1 cellular context compared by ENCODE assay signal in the genomic region with DNA sequence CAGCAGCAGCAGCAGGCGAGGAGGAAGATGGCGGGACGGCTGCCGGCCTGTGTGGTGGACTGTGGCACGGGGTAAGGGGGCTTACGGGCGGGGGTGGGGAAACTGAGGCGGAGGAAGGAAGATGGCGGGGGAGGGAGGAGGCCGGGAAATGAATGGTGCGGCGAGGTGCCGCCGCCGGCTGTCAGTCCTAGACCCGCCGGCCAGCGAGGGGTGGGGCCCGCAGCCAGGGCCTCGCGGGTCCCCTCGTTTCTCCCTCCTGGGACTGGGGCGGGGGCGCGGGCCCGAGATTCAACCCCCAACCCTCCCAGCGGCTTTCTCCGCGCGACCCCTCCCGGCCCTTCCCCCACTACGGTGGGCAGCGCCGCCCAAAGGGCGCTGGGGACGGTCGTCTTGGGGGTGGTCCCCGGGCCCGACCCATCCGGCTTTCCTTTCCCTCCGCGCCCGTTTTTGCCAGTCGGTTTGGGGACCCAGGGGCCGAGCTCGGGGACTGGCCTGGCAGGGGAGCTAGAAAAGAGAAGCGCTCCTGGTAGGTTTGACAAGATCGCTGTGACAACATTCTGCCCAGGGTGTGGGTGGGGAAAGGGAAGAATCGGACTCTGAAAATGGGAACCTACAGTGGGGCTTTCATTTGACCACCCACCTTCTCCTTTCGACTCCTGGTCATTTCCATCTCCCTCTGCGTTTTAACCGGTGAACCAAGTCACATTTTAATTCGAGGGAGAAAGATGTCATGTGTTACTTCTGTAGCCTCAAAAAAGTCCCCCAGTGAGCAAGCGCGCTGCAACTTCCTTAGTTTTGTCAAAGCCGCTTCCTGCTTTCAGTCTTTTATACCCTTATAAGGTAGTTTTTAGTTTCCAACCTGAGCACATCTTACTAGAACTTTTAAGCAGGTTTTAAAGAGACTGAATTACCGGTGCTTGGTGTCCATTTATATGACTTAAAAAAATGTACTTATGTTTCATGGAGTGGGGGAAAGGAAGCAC.
A peak's percentile ranks its signal among the peaks of the same experiment; 100 is the strongest.
TF ChIP-seq lines count a peak whose summit lies in the region.

No MANE protein-coding gene starts in this region.

TF ChIP-seq in GM12878, 131 proteins besides CTCF, POLR2A, EP300 and RAD21 (continued from another document):
- TF ChIP-seq, protein P1, sequence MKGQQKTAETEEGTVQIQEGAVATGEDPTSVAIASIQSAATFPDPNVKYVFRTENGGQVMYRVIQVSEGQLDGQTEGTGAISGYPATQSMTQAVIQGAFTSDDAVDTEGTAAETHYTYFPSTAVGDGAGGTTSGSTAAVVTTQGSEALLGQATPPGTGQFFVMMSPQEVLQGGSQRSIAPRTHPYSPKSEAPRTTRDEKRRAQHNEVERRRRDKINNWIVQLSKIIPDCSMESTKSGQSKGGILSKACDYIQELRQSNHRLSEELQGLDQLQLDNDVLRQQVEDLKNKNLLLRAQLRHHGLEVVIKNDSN (IDR thresholded peaks at IDR 0.05; ENCODE audit: borderline replicate concordance, extremely low read length, insufficient read depth, low read depth, low read length), result no peak
- no peak for TF ChIP-seq SUPT20H (IDR thresholded peaks at IDR 0.05; ENCODE audit: borderline replicate concordance, control insufficient read depth, low read depth, low read length)
- TF ChIP-seq MYC (IDR thresholded peaks at IDR 0.05; ENCODE audit: insufficient read depth, insufficient read length, insufficient replicate concordance, low read length, severe bottlenecking), result no peak
- TF ChIP-seq NFIC (IDR thresholded peaks at IDR 0.05; ENCODE audit: low read depth, low read length), result no peak
- TF ChIP-seq, protein P2, sequence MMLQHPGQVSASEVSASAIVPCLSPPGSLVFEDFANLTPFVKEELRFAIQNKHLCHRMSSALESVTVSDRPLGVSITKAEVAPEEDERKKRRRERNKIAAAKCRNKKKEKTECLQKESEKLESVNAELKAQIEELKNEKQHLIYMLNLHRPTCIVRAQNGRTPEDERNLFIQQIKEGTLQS (IDR thresholded peaks at IDR 0.05; ENCODE audit: borderline replicate concordance, extremely low read depth, low read depth, low read length), result no peak
- no peak for TF ChIP-seq TBL1XR1 (IDR thresholded peaks at IDR 0.05; ENCODE audit: low read depth, low read length)
- TF ChIP-seq SMC3 (IDR thresholded peaks at IDR 0.05; ENCODE audit: borderline replicate concordance, low read length), result no peak
- no peak; the same call in 1 of the 2 replicates for TF ChIP-seq SMARCA5 (IDR thresholded peaks at IDR 0.05)
- no peak for TF ChIP-seq IRF4 (IDR thresholded peaks at IDR 0.05; ENCODE audit: low read depth, low read length)
- no peak for TF ChIP-seq ZSCAN29 (IDR thresholded peaks at IDR 0.05)
- TF ChIP-seq, protein P3, sequence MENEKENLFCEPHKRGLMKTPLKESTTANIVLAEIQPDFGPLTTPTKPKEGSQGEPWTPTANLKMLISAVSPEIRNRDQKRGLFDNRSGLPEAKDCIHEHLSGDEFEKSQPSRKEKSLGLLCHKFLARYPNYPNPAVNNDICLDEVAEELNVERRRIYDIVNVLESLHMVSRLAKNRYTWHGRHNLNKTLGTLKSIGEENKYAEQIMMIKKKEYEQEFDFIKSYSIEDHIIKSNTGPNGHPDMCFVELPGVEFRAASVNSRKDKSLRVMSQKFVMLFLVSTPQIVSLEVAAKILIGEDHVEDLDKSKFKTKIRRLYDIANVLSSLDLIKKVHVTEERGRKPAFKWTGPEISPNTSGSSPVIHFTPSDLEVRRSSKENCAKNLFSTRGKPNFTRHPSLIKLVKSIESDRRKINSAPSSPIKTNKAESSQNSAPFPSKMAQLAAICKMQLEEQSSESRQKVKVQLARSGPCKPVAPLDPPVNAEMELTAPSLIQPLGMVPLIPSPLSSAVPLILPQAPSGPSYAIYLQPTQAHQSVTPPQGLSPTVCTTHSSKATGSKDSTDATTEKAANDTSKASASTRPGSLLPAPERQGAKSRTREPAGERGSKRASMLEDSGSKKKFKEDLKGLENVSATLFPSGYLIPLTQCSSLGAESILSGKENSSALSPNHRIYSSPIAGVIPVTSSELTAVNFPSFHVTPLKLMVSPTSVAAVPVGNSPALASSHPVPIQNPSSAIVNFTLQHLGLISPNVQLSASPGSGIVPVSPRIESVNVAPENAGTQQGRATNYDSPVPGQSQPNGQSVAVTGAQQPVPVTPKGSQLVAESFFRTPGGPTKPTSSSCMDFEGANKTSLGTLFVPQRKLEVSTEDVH (IDR thresholded peaks at IDR 0.05; ENCODE audit: low read depth, partially characterized antibody), result no peak
- TF ChIP-seq, protein P4, sequence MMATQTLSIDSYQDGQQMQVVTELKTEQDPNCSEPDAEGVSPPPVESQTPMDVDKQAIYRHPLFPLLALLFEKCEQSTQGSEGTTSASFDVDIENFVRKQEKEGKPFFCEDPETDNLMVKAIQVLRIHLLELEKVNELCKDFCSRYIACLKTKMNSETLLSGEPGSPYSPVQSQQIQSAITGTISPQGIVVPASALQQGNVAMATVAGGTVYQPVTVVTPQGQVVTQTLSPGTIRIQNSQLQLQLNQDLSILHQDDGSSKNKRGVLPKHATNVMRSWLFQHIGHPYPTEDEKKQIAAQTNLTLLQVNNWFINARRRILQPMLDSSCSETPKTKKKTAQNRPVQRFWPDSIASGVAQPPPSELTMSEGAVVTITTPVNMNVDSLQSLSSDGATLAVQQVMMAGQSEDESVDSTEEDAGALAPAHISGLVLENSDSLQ (IDR thresholded peaks at IDR 0.05), result peak; percentile 16; the same call in 1 of the 2 replicates
- TF ChIP-seq, protein P5, sequence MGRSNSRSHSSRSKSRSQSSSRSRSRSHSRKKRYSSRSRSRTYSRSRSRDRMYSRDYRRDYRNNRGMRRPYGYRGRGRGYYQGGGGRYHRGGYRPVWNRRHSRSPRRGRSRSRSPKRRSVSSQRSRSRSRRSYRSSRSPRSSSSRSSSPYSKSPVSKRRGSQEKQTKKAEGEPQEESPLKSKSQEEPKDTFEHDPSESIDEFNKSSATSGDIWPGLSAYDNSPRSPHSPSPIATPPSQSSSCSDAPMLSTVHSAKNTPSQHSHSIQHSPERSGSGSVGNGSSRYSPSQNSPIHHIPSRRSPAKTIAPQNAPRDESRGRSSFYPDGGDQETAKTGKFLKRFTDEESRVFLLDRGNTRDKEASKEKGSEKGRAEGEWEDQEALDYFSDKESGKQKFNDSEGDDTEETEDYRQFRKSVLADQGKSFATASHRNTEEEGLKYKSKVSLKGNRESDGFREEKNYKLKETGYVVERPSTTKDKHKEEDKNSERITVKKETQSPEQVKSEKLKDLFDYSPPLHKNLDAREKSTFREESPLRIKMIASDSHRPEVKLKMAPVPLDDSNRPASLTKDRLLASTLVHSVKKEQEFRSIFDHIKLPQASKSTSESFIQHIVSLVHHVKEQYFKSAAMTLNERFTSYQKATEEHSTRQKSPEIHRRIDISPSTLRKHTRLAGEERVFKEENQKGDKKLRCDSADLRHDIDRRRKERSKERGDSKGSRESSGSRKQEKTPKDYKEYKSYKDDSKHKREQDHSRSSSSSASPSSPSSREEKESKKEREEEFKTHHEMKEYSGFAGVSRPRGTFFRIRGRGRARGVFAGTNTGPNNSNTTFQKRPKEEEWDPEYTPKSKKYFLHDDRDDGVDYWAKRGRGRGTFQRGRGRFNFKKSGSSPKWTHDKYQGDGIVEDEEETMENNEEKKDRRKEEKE (IDR thresholded peaks at IDR 0.05), result no peak
- peak; percentile 80 for TF ChIP-seq SMAD5 (IDR thresholded peaks at IDR 0.05; ENCODE audit: low read depth)
- no peak for TF ChIP-seq SIX5 (IDR thresholded peaks at IDR 0.05; ENCODE audit: low read depth, low read length, severe bottlenecking)
- TF ChIP-seq RUNX3 (IDR thresholded peaks at IDR 0.05; ENCODE audit: low read length), result peak; percentile 68
- no peak for TF ChIP-seq NR2C2 (IDR thresholded peaks at IDR 0.05; ENCODE audit: borderline replicate concordance, control insufficient read depth, insufficient read length, low read depth)
- TF ChIP-seq, protein P6, sequence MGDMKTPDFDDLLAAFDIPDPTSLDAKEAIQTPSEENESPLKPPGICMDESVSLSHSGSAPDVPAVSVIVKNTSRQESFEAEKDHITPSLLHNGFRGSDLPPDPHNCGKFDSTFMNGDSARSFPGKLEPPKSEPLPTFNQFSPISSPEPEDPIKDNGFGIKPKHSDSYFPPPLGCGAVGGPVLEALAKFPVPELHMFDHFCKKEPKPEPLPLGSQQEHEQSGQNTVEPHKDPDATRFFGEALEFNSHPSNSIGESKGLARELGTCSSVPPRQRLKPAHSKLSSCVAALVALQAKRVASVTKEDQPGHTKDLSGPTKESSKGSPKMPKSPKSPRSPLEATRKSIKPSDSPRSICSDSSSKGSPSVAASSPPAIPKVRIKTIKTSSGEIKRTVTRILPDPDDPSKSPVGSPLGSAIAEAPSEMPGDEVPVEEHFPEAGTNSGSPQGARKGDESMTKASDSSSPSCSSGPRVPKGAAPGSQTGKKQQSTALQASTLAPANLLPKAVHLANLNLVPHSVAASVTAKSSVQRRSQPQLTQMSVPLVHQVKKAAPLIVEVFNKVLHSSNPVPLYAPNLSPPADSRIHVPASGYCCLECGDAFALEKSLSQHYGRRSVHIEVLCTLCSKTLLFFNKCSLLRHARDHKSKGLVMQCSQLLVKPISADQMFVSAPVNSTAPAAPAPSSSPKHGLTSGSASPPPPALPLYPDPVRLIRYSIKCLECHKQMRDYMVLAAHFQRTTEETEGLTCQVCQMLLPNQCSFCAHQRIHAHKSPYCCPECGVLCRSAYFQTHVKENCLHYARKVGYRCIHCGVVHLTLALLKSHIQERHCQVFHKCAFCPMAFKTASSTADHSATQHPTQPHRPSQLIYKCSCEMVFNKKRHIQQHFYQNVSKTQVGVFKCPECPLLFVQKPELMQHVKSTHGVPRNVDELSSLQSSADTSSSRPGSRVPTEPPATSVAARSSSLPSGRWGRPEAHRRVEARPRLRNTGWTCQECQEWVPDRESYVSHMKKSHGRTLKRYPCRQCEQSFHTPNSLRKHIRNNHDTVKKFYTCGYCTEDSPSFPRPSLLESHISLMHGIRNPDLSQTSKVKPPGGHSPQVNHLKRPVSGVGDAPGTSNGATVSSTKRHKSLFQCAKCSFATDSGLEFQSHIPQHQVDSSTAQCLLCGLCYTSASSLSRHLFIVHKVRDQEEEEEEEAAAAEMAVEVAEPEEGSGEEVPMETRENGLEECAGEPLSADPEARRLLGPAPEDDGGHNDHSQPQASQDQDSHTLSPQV (IDR thresholded peaks at IDR 0.05), result no peak
- TF ChIP-seq ZNF217 (IDR thresholded peaks at IDR 0.05), result no peak
- TF ChIP-seq HDAC2 (IDR thresholded peaks at IDR 0.05), result no peak
- no peak for TF ChIP-seq STAT1 (conservative IDR thresholded peaks at IDR 0.05)
- TF ChIP-seq FOXK2 (IDR thresholded peaks at IDR 0.05), result no peak
- TF ChIP-seq ZNF24 (IDR thresholded peaks at IDR 0.05), result no peak
- TF ChIP-seq HCFC1 (IDR thresholded peaks at IDR 0.05; ENCODE audit: low read length), result 0 out of 2 replicates have a peak, but pooled peaks have one; percentile 16
- no peak for TF ChIP-seq PAX8 (IDR thresholded peaks at IDR 0.05)
- no peak for TF ChIP-seq TCF12 (IDR thresholded peaks at IDR 0.05; ENCODE audit: low read depth, low read length)
- TF ChIP-seq ESRRA (IDR thresholded peaks at IDR 0.05; ENCODE audit: low read length), result no peak
- TF ChIP-seq KAT2A (conservative IDR thresholded peaks at IDR 0.05; ENCODE audit: control insufficient read depth, low read depth, low read length), result no peak
